In the genomic region with DNA sequence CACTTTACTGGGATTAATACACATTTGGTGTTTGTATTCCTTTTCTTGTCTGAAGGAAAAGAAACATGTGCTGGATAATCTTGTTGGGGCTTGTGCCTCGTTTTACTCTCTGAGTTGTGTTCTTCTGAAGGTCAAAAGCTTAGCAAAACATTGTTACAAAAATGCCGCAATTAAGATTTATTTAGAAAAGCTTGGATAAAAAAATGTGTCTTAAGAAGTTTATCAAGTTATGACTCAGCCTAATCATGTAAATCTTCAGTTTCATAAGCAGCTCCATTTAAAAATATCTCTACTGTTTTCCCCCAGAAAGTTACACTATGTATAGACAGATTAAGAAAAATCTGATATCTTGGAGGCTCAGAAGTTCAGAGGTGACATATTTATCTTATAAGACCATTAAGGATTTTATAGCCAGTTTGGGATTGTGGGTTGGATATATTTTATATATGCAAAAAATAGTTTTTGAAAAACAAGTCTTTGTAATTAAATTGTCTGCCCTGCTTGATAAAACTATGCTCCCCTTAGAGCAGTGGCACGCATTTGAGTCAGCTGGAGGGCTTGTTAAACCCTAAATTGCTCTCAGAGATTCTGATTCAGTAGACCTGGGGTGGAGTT, we compare ENCODE assay signal across 1 cellular context.
TF ChIP-seq lines count a peak whose summit lies in the region.

No MANE protein-coding gene starts in this region.

TF ChIP-seq in IMR-90, 13 proteins besides CTCF, POLR2A, EP300 and RAD21:
- TF ChIP-seq MAZ (IDR thresholded peaks at IDR 0.05; ENCODE audit: borderline replicate concordance, low read depth, low read length), result no peak
- TF ChIP-seq FOS (IDR thresholded peaks at IDR 0.05; ENCODE audit: low read depth, low read length), result peak; percentile 22; the same call in 1 of the 2 replicates
TF ChIP-seq in IMR-90: peak in this region for 1.
